ENCODE assay signal across 1 cellular context in genomic region chr1:53572061-53572801, GRCh38.
TF ChIP-seq lines count a peak whose summit lies in the region.

No MANE protein-coding gene starts in this region.

TF ChIP-seq in HEK293, 187 proteins besides CTCF, POLR2A, EP300 and RAD21 (continued from another document):
- TF ChIP-seq ZNF341 (tag by site-specific recombination; IDR thresholded peaks at IDR 0.05; ENCODE audit: low read depth) (peak; percentile 67), ZNF776 (tag by site-specific recombination; IDR thresholded peaks at IDR 0.05; ENCODE audit: borderline replicate concordance) (no peak), ZBTB6 (tag by site-specific recombination; IDR thresholded peaks at IDR 0.05) (no peak), GLI2 (tag by site-specific recombination; IDR thresholded peaks at IDR 0.05; ENCODE audit: borderline replicate concordance, low read depth) (no peak), ZNF639 (tag by site-specific recombination; IDR thresholded peaks at IDR 0.05) (no peak), ZNF621 (tag by site-specific recombination; IDR thresholded peaks at IDR 0.05) (no peak), ZBTB17 (tag by site-specific recombination; IDR thresholded peaks at IDR 0.05) (peak; percentile 53), OSR2 (tag by site-specific recombination; IDR thresholded peaks at IDR 0.05) (0 out of 2 replicates have a peak, but pooled peaks have one; percentile 10), ZFHX2 (tag by site-specific recombination; conservative IDR thresholded peaks at IDR 0.05) (no peak), SP2 (tag by site-specific recombination; IDR thresholded peaks at IDR 0.05) (no peak), SP7 (tag by site-specific recombination; IDR thresholded peaks at IDR 0.05) (0 out of 2 replicates have a peak, but pooled peaks have one; percentile 31), YY1 (tag by site-specific recombination; IDR thresholded peaks at IDR 0.05) (no peak), ZSCAN5A (tag by site-specific recombination; IDR thresholded peaks at IDR 0.05) (no peak), ZNF391 (tag by site-specific recombination; IDR thresholded peaks at IDR 0.05; ENCODE audit: borderline replicate concordance, low read depth) (no peak), ZNF529 (tag by site-specific recombination; IDR thresholded peaks at IDR 0.05; ENCODE audit: insufficient replicate concordance) (no peak), ZNF501 (tag by site-specific recombination; IDR thresholded peaks at IDR 0.05) (no peak), ZNF280D (tag by site-specific recombination; IDR thresholded peaks at IDR 0.05) (no peak), ZNF449 (tag by site-specific recombination; IDR thresholded peaks at IDR 0.05) (peak; percentile 44; the same call in 1 of the 2 replicates), GLIS1 (tag by site-specific recombination; IDR thresholded peaks at IDR 0.05) (peak; percentile 60), ZNF37A (tag by site-specific recombination; IDR thresholded peaks at IDR 0.05) (0 out of 2 replicates have a peak, but pooled peaks have one; percentile 26), ZNF660 (tag by site-specific recombination; IDR thresholded peaks at IDR 0.05) (peak; percentile 86), ZNF561 (tag by site-specific recombination; IDR thresholded peaks at IDR 0.05; ENCODE audit: borderline replicate concordance) (0 out of 2 replicates have a peak, but pooled peaks have one; percentile 41), BCL11A (tag by site-specific recombination; IDR thresholded peaks at IDR 0.05; ENCODE audit: low read depth) (no peak)
TF ChIP-seq in HEK293: peak in this region for 17.
